Comparison of ENCODE assay signal across 1 cellular context in the genomic region with DNA sequence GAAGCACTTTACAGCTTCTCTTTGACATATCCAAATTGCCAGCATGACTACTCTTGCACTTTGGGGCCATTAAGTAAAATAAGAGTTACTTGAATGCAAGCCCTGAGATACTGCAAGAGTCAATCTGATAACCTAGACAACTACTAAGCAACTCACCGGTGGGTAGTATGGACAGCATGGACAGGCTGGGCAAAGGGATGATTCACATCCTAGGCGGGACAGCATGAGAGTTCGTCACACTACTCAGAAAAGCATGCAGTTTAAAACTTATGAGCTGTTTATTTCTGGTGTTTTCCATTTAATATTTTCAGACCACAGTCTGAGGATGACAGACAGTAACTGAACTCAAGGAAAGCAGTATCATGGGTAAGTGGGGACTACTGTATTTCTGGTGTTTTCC.
TF ChIP-seq lines count a peak whose summit lies in the region.

No MANE protein-coding gene starts in this region.

TF ChIP-seq in endothelial cell of umbilical vein, 7 proteins besides CTCF, POLR2A, EP300 and RAD21:
- TF ChIP-seq JUN (IDR thresholded peaks at IDR 0.05; ENCODE audit: borderline replicate concordance, insufficient read depth, insufficient read length, low read depth) (no peak), FOS (IDR thresholded peaks at IDR 0.05; ENCODE audit: borderline replicate concordance, insufficient read depth, low read length) (peak; percentile 32), EZH2 (IDR thresholded peaks at IDR 0.05; ENCODE audit: borderline replicate concordance, low read depth, low read length, severe bottlenecking) (no peak)
